8 cellular contexts compared by ENCODE assay signal in the genomic region with DNA sequence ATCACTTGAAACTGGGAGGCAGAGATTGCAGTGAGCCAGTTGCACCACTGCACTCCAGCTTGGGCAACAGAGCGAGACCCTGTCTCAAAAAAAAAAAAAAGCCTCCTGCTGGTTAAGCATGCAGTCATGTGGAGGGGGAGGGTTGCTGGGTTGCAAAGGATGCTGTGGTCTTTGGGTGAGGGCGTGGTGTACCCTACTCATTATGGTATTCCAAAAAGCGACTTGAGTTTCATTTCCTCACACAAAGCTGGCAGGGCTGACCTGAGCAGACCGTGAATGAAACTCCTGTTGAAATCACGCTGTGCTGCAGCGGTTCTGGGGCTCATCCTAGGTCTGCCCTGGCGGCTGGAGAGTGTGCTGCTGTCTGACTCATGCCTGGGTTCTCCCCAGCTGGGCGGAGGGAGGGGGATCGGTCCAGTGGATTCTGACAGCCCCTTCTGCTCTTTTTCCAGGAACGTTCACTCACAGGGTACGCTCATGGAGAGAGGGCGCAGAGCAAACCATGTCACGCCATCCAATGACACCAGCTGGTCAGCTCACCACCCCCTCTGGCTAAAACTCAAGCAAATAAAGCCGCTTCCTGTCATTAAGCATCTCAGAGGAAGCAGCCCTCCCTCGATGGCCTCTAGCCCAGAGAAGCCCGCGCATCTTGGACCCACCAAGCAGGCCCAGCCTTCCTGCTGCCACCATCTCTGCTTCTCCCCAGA.
DNase-seq lines count a peak whose midpoint lies in the region; ATAC-seq lines count a peak whose summit lies in the region.

No MANE protein-coding gene starts in this region.

- H3K27ac ChIP-seq in CD4-positive, CD25-positive, alpha-beta regulatory T cell (ENCODE audit: insufficient read depth, low read length, poor library complexity, severe bottlenecking), result no peak overlapping the region

- peak overlapping the region in 3 of 4 donors; percentile 64 to 66 (median 65) for H3K4me3 Mint-ChIP-seq in CD4-positive, CD25-positive, alpha-beta regulatory T cell
- peak overlapping the region; percentile 56 for H3K4me3 Mint-ChIP-seq in activated naive CD8-positive, alpha-beta T cell treated with anti-CD3 and anti-CD28 coated beads for 36 hours
- H3K4me3 Mint-ChIP-seq in stimulated activated effector memory CD8-positive, alpha-beta T cell treated with anti-CD3 and anti-CD28 coated beads, Interleukin-12 subunit alpha, Interleukin-12 subunit beta, amount 100 ng/mL, for 72 hours, result peak overlapping the region; percentile 55

- peaks cover 13% of the 10 kb centered on the region for H3K4me1 ChIP-seq in CD4-positive, CD25-positive, alpha-beta regulatory T cell (ENCODE audit: control insufficient read depth, insufficient read depth, low read length, poor library complexity, severe bottlenecking)

- H3K9me3 ChIP-seq in CD4-positive, CD25-positive, alpha-beta regulatory T cell (ENCODE audit: control insufficient read depth in 2 of 2, low read length in 2 of 2), result no peaks in the 10 kb centered on the region

- H3K27me3 Mint-ChIP-seq in CD4-positive, CD25-positive, alpha-beta regulatory T cell, result peaks cover 27% of the 10 kb centered on the region
- H3K27me3 Mint-ChIP-seq in activated naive CD8-positive, alpha-beta T cell treated with anti-CD3 and anti-CD28 coated beads for 36 hours, result no peaks in the 10 kb centered on the region

- peak overlapping the region; percentile 53 for H3K4me3 ChIP-seq in CD4-positive, CD25-positive, alpha-beta regulatory T cell (ENCODE audit: low read depth, low read length)

- peaks cover 0 to 2% (median 0%) of the 10 kb centered on the region in 7 donors for H3K9me3 Mint-ChIP-seq in CD4-positive, CD25-positive, alpha-beta regulatory T cell
- no peaks in the 10 kb centered on the region for H3K9me3 Mint-ChIP-seq in activated naive CD8-positive, alpha-beta T cell treated with anti-CD3 and anti-CD28 coated beads for 36 hours
- no peaks in the 10 kb centered on the region for H3K9me3 Mint-ChIP-seq in stimulated activated effector memory CD8-positive, alpha-beta T cell treated with anti-CD3 and anti-CD28 coated beads, Interleukin-12 subunit alpha, Interleukin-12 subunit beta, amount 100 ng/mL, for 72 hours

- DNase-seq in CD4-positive, CD25-positive, alpha-beta regulatory T cell, result peak in 1 of 3 donors; percentile 81
- DNase-seq in GM19240 (ENCODE audit: insufficient read length, low spot score), result peak; percentile 54
- DNase-seq in RPMI8226, result peak; percentile 78
- DNase-seq in activated naive CD8-positive, alpha-beta T cell treated with anti-CD3 and anti-CD28 coated beads for 36 hours, result peak; percentile 79
- DNase-seq in kidney tubule cell (ENCODE audit: low spot score), result peak; percentile 14
- peak; percentile 29 to 78 for DNase-seq in stimulated activated effector memory CD8-positive, alpha-beta T cell treated with anti-CD3 and anti-CD28 coated beads, Interleukin-12 subunit alpha, Interleukin-12 subunit beta, amount 100 ng/mL, for 72 hours (ENCODE audit: low spot score in 2 of 2)
- DNase-seq in inferior parietal cortex (ENCODE audit: extremely low spot score), result no peak

- no peaks in the 10 kb centered on the region for H3K36me3 Mint-ChIP-seq in CD4-positive, CD25-positive, alpha-beta regulatory T cell
- no peaks in the 10 kb centered on the region for H3K36me3 Mint-ChIP-seq in activated naive CD8-positive, alpha-beta T cell treated with anti-CD3 and anti-CD28 coated beads for 36 hours
- H3K36me3 Mint-ChIP-seq in stimulated activated effector memory CD8-positive, alpha-beta T cell treated with anti-CD3 and anti-CD28 coated beads, Interleukin-12 subunit alpha, Interleukin-12 subunit beta, amount 100 ng/mL, for 72 hours, result no peaks in the 10 kb centered on the region

- peak; percentile 75 to 80 for ATAC-seq in CD4-positive, CD25-positive, alpha-beta regulatory T cell (ENCODE audit: low read depth in 2 of 2)
- peak; percentile 93 for ATAC-seq in HG03280 (IDR thresholded peaks at IDR 0.05; ENCODE audit: unreplicated experiment)
- ATAC-seq in stimulated activated effector memory CD8-positive, alpha-beta T cell treated with anti-CD3 and anti-CD28 coated beads, Interleukin-12 subunit alpha, Interleukin-12 subunit beta, amount 100 ng/mL, for 72 hours, result peak; percentile 96

- no peaks in the 10 kb centered on the region for H3K27me3 ChIP-seq in CD4-positive, CD25-positive, alpha-beta regulatory T cell (ENCODE audit: control insufficient read depth, insufficient read depth, low read length)

- no peaks in the 10 kb centered on the region for H3K36me3 ChIP-seq in CD4-positive, CD25-positive, alpha-beta regulatory T cell (ENCODE audit: control insufficient read depth, insufficient read depth, low read length)

- peak overlapping the region in 2 of 3 donors; percentile 44 to 61 for H3K27ac Mint-ChIP-seq in CD4-positive, CD25-positive, alpha-beta regulatory T cell
- H3K27ac Mint-ChIP-seq in activated naive CD8-positive, alpha-beta T cell treated with anti-CD3 and anti-CD28 coated beads for 36 hours, result peak overlapping the region; percentile 83
- H3K27ac Mint-ChIP-seq in stimulated activated effector memory CD8-positive, alpha-beta T cell treated with anti-CD3 and anti-CD28 coated beads, Interleukin-12 subunit alpha, Interleukin-12 subunit beta, amount 100 ng/mL, for 72 hours, result no peak overlapping the region

- peaks cover 0 to 30% (median 13%) of the 10 kb centered on the region in 4 donors for H3K4me1 Mint-ChIP-seq in CD4-positive, CD25-positive, alpha-beta regulatory T cell
- H3K4me1 Mint-ChIP-seq in activated naive CD8-positive, alpha-beta T cell treated with anti-CD3 and anti-CD28 coated beads for 36 hours, result peaks cover 44% of the 10 kb centered on the region
- H3K4me1 Mint-ChIP-seq in stimulated activated effector memory CD8-positive, alpha-beta T cell treated with anti-CD3 and anti-CD28 coated beads, Interleukin-12 subunit alpha, Interleukin-12 subunit beta, amount 100 ng/mL, for 72 hours, result peaks cover 34% of the 10 kb centered on the region
